In the genomic region with DNA sequence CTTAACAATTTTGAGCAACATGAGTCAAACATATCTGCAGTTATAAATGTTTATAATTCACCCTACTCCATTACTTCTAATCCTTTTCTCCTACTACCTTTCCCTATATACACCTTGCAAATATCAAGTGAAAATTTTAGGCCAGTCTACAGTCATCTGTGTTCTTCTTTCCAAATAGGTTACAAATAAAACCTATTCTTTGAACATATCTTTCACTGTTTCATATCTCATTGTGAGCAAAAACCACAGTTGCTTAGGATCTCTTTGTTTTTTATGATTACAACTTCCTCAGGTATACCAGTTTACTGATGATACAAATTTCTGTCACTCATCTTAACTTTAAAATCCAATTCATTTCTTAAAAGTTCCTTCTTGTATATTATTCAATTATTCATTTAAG, we compare ENCODE assay signal across 26 cellular contexts.
"Had no signal": no experiment of that assay in that cellular context is flagged by ENCODE, and none has a peak within 500 bp of the region (broad histone marks: within the 10 kb centered on the region; RNA-seq: fewer than 3 reads in every experiment).

No MANE protein-coding gene starts in this region.

- FAIRE-seq: keratinocyte had no signal

- H3K27me3 ChIP-seq: left lung, pancreas, stomach, testis, thyroid gland, transverse colon, upper lobe of left lung, vagina had no signal

- H3K4me1 ChIP-seq: left lung, pancreas, prostate gland, testis, thyroid gland, upper lobe of left lung, vagina had no signal

- H3K27ac ChIP-seq: left lung, lower lobe of right lung, pancreas, prostate gland, skin epidermis, stomach, testis, thyroid gland, transverse colon, upper lobe of left lung, vagina had no signal

- H3K9me3 ChIP-seq: left lung, lower lobe of right lung, pancreas, prostate gland, stomach, testis, thyroid gland, transverse colon, upper lobe of left lung, vagina had no signal

- ATAC-seq: left lung; lower lobe of right lung; naive thymus-derived CD8-positive, alpha-beta T cell; pancreas; sciatic nerve; stimulated activated naive B cell treated with anti-CD40 and anti-IgM and Interleukin-4, amounts not matched to agents 10 μg/mL and 1 μg/mL and 100 μg/mL, for 72 hours; stimulated activated naive CD8-positive, alpha-beta T cell treated with anti-CD3 and anti-CD28 coated beads, Interleukin-15, Interleukin-2, amounts not matched to agents 100 U/mL and 50 U/mL, for 24 hours had no signal

- H3K36me3 ChIP-seq: left lung, lower lobe of right lung, pancreas, prostate gland, stomach, thyroid gland, transverse colon, upper lobe of left lung, vagina had no signal

- H3K4me3 ChIP-seq: left lung, lower lobe of right lung, pancreas, prostate gland, skin epidermis, stomach, testis, thyroid gland, transverse colon, upper lobe of left lung, vagina had no signal

- DNase-seq: left colon; left lung; lower lobe of right lung; mammary epithelial cell; mesenchymal stem cell; naive thymus-derived CD8-positive, alpha-beta T cell; nucleus accumbens; pancreas; retina; right cardiac atrium; stimulated activated CD4-positive, alpha-beta T cell treated with anti-CD3 and anti-CD28 coated beads, Interleukin-12 subunit alpha, Interleukin-12 subunit beta, amount 100 ng/mL, for 4 hours; stimulated activated CD4-positive, alpha-beta T cell treated with anti-CD3 and anti-CD28 coated beads, Interleukin-15, amount 100 ng/mL, for 24 hours; stimulated activated CD4-positive, alpha-beta T cell treated with anti-CD3 and anti-CD28 coated beads, Interleukin-2, amount 100 ng/mL, for 24 hours; stimulated activated CD4-positive, alpha-beta T cell treated with anti-CD3 and anti-CD28 coated beads, Interleukin-4, amount 100 ng/mL, for 1 hour; stimulated activated naive B cell treated with anti-CD40 and anti-IgM and Interleukin-4, amounts not matched to agents 10 μg/mL and 1 μg/mL and 100 μg/mL, for 72 hours; stimulated activated naive CD8-positive, alpha-beta T cell treated with anti-CD3 and anti-CD28 coated beads, Interleukin-15, Interleukin-2, amounts not matched to agents 100 U/mL and 50 U/mL, for 24 hours; stomach; testis; thyroid gland; transverse colon; upper lobe of left lung had no signal
